In the genomic region with DNA sequence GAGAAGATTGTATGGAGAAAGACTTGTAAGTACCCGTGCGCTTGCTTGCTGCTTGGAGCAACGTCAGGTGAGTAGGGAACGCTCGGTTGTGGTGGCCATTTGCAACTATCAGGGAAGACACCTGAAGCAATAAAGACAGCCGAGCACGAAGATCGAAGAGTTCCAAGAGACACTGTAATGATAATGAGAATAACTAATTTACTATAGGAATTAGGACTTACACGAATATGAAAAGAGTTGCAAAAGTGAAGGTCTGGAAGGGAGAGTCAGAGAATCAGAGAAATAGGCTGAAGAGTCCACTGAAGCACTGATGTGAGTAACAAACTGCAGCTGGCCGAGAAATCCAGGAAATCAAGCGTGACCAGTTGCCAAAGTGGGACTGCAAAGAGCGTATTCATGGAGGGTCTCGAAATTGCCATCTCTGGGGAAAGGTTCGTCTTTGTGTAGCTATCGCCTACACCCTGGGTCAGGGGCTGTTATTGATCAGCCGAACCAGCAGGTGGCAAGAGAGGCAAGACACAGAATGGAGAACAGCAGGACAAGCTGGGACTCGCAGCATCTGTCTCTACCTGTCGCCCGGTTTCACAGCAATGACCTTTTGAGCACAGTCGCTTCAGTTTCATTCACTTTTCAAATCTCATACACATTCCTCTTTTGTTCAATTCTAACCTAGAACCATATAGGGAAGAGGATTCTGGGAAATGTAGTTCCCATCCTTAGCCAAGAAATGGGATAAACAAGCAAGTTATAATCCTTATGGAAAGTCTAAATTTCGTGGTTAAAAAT, we compare ENCODE assay signal across 8 cellular contexts. TPM values are rescaled to one million over a fixed set of nuclear protein-coding genes. Genes with fewer than 3 reads are reported as not detected.
A peak's percentile ranks its signal among the peaks of the same experiment; 100 is the strongest.
DNase-seq lines count a peak whose midpoint lies in the region; ATAC-seq and TF ChIP-seq lines count a peak whose summit lies in the region.

No MANE protein-coding gene starts in this region.

- no peak for TF ChIP-seq POLR2A in Peyer's patch (IDR thresholded peaks at IDR 0.05)

- peak overlapping the region; percentile 46 for H3K4me2 ChIP-seq in neural cell (ENCODE audit: low read length)

- peak overlapping the region; percentile 77 for H2AFZ ChIP-seq in neural cell (ENCODE audit: low read depth, low read length)

- no peaks in the 10 kb centered on the region for H3K9me2 ChIP-seq in neural cell (ENCODE audit: insufficient read depth, low read length)

- no peaks in the 10 kb centered on the region for H3K4me1 ChIP-seq in Peyer's patch

- peak overlapping the region; percentile 72 for H3K9ac ChIP-seq in neural cell (ENCODE audit: low read length)

- H3K9me3 ChIP-seq in Peyer's patch, result no peaks in the 10 kb centered on the region
- H3K9me3 ChIP-seq in neural cell (ENCODE audit: low read length), result no peaks in the 10 kb centered on the region

- ATAC-seq in GM21786 (IDR thresholded peaks at IDR 0.05; ENCODE audit: unreplicated experiment), result peak; percentile 99

- TF ChIP-seq CTCF in Peyer's patch (IDR thresholded peaks at IDR 0.05), result peak; percentile 48 to 95 (median 84)
- peak; percentile 96 for TF ChIP-seq CTCF in neural cell (IDR thresholded peaks at IDR 0.05; ENCODE audit: poor library complexity, severe bottlenecking)

- H3K27ac ChIP-seq in Peyer's patch (no peak overlapping the region), neural cell (ENCODE audit: low read length) (peak overlapping the region; percentile 80)

- peak; percentile 82 for TF ChIP-seq RAD21 in neural cell (conservative IDR thresholded peaks at IDR 0.05)

- H3F3A ChIP-seq in neural cell (ENCODE audit: insufficient read depth, low read length, poor library complexity, severe bottlenecking), result no peaks in the 10 kb centered on the region

- no peaks in the 10 kb centered on the region for H4K20me1 ChIP-seq in neural cell (ENCODE audit: insufficient read depth)

- DNase-seq in Daoy (ENCODE audit: low read depth) (peak; percentile 74), KG1 (lab: John Stamatoyannopoulos, UW) (peak; percentile 39), Peyer's patch (peak; percentile 71 to 89 (median 75)), fibroblast of the conjunctiva (ENCODE audit: low read depth) (peak; percentile 32), stromal cell of bone marrow (ENCODE audit: low read depth) (peak; percentile 31)
- DNase-seq in activated T-helper 1 cell treated with anti-CD3 and anti-CD28 coated beads, Interleukin-2, amount 50 U/mL, for 16 hours (ENCODE audit: low read depth in 1 of 2, low spot score in 1 of 2), result peak; percentile 41 to 51

- no peak for TF ChIP-seq EP300 in neural cell (conservative IDR thresholded peaks at IDR 0.05; ENCODE audit: poor library complexity, severe bottlenecking)

- H3K4me3 ChIP-seq in Peyer's patch, result peak overlapping the region; percentile 20 to 61 (median 48)
- H3K4me3 ChIP-seq in neural cell (ENCODE audit: low read length), result peak overlapping the region; percentile 64

- H3K36me3 ChIP-seq in Peyer's patch, result no peaks in the 10 kb centered on the region
- H3K36me3 ChIP-seq in neural cell (ENCODE audit: insufficient read depth, low read length), result no peaks in the 10 kb centered on the region

- H3K79me2 ChIP-seq in neural cell (replicated peaks; ENCODE audit: insufficient read depth, low read length), result no peaks in the 10 kb centered on the region

- no peaks in the 10 kb centered on the region for H3K27me3 ChIP-seq in Peyer's patch
- no peaks in the 10 kb centered on the region for H3K27me3 ChIP-seq in neural cell (ENCODE audit: insufficient read depth, low read depth, low read length)

TF ChIP-seq in neural cell, 6 proteins besides CTCF, POLR2A, EP300 and RAD21:
- TF ChIP-seq SMC3 (conservative IDR thresholded peaks at IDR 0.05; ENCODE audit: poor library complexity), result peak; percentile 86
- peak; percentile 54 for TF ChIP-seq POLR2AphosphoS5 (IDR thresholded peaks at IDR 0.05)
- TF ChIP-seq, protein P1, sequence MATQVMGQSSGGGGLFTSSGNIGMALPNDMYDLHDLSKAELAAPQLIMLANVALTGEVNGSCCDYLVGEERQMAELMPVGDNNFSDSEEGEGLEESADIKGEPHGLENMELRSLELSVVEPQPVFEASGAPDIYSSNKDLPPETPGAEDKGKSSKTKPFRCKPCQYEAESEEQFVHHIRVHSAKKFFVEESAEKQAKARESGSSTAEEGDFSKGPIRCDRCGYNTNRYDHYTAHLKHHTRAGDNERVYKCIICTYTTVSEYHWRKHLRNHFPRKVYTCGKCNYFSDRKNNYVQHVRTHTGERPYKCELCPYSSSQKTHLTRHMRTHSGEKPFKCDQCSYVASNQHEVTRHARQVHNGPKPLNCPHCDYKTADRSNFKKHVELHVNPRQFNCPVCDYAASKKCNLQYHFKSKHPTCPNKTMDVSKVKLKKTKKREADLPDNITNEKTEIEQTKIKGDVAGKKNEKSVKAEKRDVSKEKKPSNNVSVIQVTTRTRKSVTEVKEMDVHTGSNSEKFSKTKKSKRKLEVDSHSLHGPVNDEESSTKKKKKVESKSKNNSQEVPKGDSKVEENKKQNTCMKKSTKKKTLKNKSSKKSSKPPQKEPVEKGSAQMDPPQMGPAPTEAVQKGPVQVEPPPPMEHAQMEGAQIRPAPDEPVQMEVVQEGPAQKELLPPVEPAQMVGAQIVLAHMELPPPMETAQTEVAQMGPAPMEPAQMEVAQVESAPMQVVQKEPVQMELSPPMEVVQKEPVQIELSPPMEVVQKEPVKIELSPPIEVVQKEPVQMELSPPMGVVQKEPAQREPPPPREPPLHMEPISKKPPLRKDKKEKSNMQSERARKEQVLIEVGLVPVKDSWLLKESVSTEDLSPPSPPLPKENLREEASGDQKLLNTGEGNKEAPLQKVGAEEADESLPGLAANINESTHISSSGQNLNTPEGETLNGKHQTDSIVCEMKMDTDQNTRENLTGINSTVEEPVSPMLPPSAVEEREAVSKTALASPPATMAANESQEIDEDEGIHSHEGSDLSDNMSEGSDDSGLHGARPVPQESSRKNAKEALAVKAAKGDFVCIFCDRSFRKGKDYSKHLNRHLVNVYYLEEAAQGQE (IDR thresholded peaks at IDR 0.05; ENCODE audit: borderline replicate concordance), result peak; percentile 27
- peak; percentile 44 for TF ChIP-seq TAF1 (IDR thresholded peaks at IDR 0.05; ENCODE audit: low read depth)
- peak; percentile 35 for TF ChIP-seq MXI1 (conservative IDR thresholded peaks at IDR 0.05; ENCODE audit: poor library complexity, severe bottlenecking)
- TF ChIP-seq EZH2 (IDR thresholded peaks at IDR 0.05; ENCODE audit: borderline replicate concordance, insufficient read depth, low read length, poor library complexity, severe bottlenecking), result no peak

RNA-seq across cellular contexts. Expression of a gene that starts 26.2 kb away (rescaled TPM):
- 5.3 and 9.9 TPM in 2 replicates for total RNA-seq in Daoy (2014; rRNA removed; shearing (Covaris generic))
- 10 to 100 TPM; 23.1 to 40.5 (median 34.9) TPM for total RNA-seq in Peyer's patch
- polyA plus RNA-seq in neural cell, result 51.5 and 57.6 TPM in 2 replicates
- polyA minus RNA-seq in neural cell, result 98.4 and 136 TPM in 2 replicates

RNA-seq across cellular contexts. Expression of a gene that starts 37.2 kb away (rescaled TPM):
- total RNA-seq in Daoy (2014; rRNA removed; shearing (Covaris generic)), result 43.5 and 60.5 TPM in 2 replicates
- 100 to 1,000 TPM in 1 of 4 donors, 10 to 100 TPM in 3; 62.1 to 150 (median 78.2) TPM for total RNA-seq in Peyer's patch
- polyA plus RNA-seq in neural cell, result 20.9 and 21.1 TPM in 2 replicates
- 174 and 214 TPM in 2 replicates for polyA minus RNA-seq in neural cell
